Comparison of ENCODE assay signal across 11 cellular contexts in the genomic region with DNA sequence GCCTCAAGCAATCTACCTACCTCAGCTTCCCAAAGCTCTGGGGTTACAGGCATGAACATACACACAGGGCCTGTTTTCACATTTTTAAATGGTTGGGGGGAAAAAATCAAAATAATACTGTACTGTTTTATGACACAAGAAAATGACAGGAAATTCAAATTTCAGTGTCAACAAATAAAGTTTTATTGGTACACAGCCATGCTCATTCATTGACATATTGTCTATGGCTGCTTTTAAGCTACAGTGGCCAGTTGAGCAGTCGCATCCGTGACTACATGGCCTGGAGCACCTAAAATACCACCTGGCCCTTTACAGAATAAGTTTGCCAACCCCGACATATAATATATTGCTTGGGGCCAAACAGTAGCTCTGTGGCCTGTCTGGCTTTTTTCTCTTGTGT. TPM values are rescaled to one million over a fixed set of nuclear protein-coding genes. Genes with fewer than 3 reads are reported as not detected.
"Had no signal": no experiment of that assay in that cellular context is flagged by ENCODE, and none has a peak within 500 bp of the region (broad histone marks: within the 10 kb centered on the region; RNA-seq: fewer than 3 reads in every experiment).

No MANE protein-coding gene starts in this region.

- H3K27me3 ChIP-seq: dorsolateral prefrontal cortex had no signal

- FAIRE-seq: frontal cortex had no signal

- DNase-seq: activated CD4-positive, alpha-beta T cell treated with anti-CD3 and anti-CD28 coated beads, Interleukin-2, amount 50 U/mL, for 1 hour; activated naive CD4-positive, alpha-beta T cell treated with anti-CD3 and anti-CD28 coated beads, Interleukin-2, amount 50 U/mL, for 16 hours; activated T-cell treated with anti-CD3 and anti-CD28 coated beads, Interleukin-2, amount 50 U/mL, for 1 hour; dorsolateral prefrontal cortex; naive thymus-derived CD4-positive, alpha-beta T cell; stimulated activated CD4-positive, alpha-beta T cell treated with anti-CD3 and anti-CD28 coated beads, Interleukin-12 subunit alpha, Interleukin-12 subunit beta, amount 100 ng/mL, for 4 hours; stimulated activated naive CD4-positive, alpha-beta T cell treated with Interleukin-2 at 50 U/mL for 16 hours; T-helper 2 cell had no signal

- H3K4me3 ChIP-seq: dorsolateral prefrontal cortex had no signal

- ATAC-seq: naive thymus-derived CD4-positive, alpha-beta T cell had no signal

RNA-seq across cellular contexts. Expression of a gene that starts 56.4 kb away (rescaled TPM):
- total RNA-seq: fibroblast of lung, kidney epithelial cell had no signal
- polyA plus RNA-seq: fibroblast of lung; naive thymus-derived CD4-positive, alpha-beta T cell had no signal
